Comparison of ENCODE assay signal across 13 cellular contexts in the genomic region with DNA sequence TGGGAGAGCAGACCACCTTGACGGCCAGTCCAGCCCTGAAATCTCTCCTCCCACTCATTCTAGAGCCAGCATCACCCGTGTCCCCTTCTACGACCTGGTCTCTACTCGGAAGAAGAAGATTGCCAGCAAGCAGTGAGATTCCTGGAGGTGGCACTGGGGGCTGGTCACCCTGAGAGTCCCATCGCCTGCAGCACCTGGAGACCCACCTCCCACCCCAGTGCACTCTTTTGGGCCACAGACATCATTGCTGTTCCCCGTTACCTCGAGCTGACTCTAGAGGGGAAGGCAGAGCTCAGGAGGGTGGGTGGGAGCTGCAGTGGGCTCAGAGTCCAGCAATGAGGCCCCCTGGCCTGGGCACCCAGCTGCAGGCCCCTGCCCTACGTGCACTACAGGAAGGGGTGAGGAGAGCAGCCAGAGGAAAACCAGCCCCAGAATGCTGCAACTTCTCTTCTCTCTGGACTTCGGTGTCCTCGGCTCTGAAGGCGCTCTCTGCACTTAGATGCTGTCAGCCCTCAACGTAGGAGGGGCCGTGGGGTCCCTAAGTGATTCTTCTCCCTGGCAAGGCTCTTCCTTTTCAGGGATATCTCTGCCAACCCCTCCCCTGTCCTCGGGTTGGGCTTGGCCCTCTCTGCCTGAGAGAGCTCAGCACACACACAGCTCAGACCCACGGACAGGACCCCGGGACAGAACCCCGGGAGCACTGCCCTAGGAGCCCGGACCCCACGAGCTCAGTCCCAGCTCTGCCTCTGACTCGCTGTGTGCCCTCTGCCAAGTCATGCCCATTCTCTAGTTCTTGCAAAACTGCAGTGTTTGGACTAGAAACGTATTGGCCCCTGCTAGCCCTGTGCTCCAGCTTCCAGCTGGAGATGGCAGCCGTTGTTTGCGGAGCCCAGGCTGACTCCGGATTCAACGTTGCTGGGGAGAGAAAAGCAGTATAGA. TPM values are rescaled to one million over a fixed set of nuclear protein-coding genes. Genes with fewer than 3 reads are reported as not detected.
DNase-seq lines count a peak whose midpoint lies in the region; ATAC-seq and TF ChIP-seq lines count a peak whose summit lies in the region.
"Had no signal": no experiment of that assay in that cellular context is flagged by ENCODE, and none has a peak within 500 bp of the region (broad histone marks: within the 10 kb centered on the region; RNA-seq: fewer than 3 reads in every experiment).

No MANE protein-coding gene starts in this region.

- H3K36me3 ChIP-seq in breast epithelium (no peaks in the 10 kb centered on the region), upper lobe of right lung (no peaks in the 10 kb centered on the region)

- H3K4me1 Mint-ChIP-seq in MCF 10A (ENCODE audit: insufficient read depth, unreplicated experiment): peaks cover 42% of the 10 kb centered on the region

- H3K4me1 ChIP-seq in breast epithelium (no peaks in the 10 kb centered on the region), upper lobe of right lung (peaks cover 30% of the 10 kb centered on the region)
- H3K4me1 ChIP-seq: parathyroid adenoma had no signal

- H3K4me3 ChIP-seq in breast epithelium (no peak overlapping the region), upper lobe of right lung (no peak overlapping the region)
- H3K4me3 ChIP-seq: lung had no signal

- ATAC-seq in upper lobe of right lung (no peak), GM21717 (IDR thresholded peaks at IDR 0.05; ENCODE audit: unreplicated experiment) (no peak), HG03571 (IDR thresholded peaks at IDR 0.05; ENCODE audit: unreplicated experiment) (no peak), HG02840 (IDR thresholded peaks at IDR 0.05; ENCODE audit: low FRiP score, unreplicated experiment) (no peak)

- no peaks in the 10 kb centered on the region for H3K27me3 Mint-ChIP-seq in MCF 10A (ENCODE audit: insufficient read depth, unreplicated experiment)

- no peaks in the 10 kb centered on the region for H3K36me3 Mint-ChIP-seq in MCF 10A (ENCODE audit: insufficient read depth, unreplicated experiment)

- H3K27ac Mint-ChIP-seq in MCF 10A (ENCODE audit: low read depth, unreplicated experiment): peak overlapping the region; percentile 66

- CTCF ChIA-PET in MCF 10A (lab: Yijun Ruan, JAX) (interaction anchor here (0.6 to 8.4 kb wide), 7 partner anchors 46 to 253 kb away, joined by 3 to 195 read pairs (median 4); no protein-coding TSS in a partner anchor), RWPE1 (lab: Yijun Ruan, JAX) (interaction anchor here (0.6 to 1.2 kb wide), 4 partner anchors 37 to 227 kb away, joined by 3 to 5 read pairs (median 3); no protein-coding TSS in a partner anchor)

- H3K4me3 Mint-ChIP-seq in MCF 10A (ENCODE audit: unreplicated experiment): no peak overlapping the region

- intact Hi-C loops in MCF 10A (cut with micrococcal nuclease): loop anchor here (10.0 kb wide), 1 partner anchor 281 kb away; no protein-coding TSS in a partner anchor
- intact Hi-C loops in breast epithelium (cut with DNase I; ENCODE audit: low total_unique reads): no loop called here
- intact Hi-C loops in upper lobe of right lung (cut with DNase I): loop anchor here (10.0 kb wide), 1 partner anchor 121 kb away; no protein-coding TSS in a partner anchor

- no TSS peak for BruUV-seq in MCF 10A (replicated peaks; lab: Mats Ljungman, UMichigan)

- TF ChIP-seq CTCF in MCF 10A (IDR thresholded peaks at IDR 0.05; ENCODE audit: unreplicated experiment): no peak
- TF ChIP-seq CTCF in breast epithelium (IDR thresholded peaks at IDR 0.05): no peak
- TF ChIP-seq CTCF in RWPE1 (conservative IDR thresholded peaks at IDR 0.05; ENCODE audit: low read depth): no peak
- TF ChIP-seq CTCF in upper lobe of right lung (IDR thresholded peaks at IDR 0.05): no peak

- TF ChIP-seq POLR2A in breast epithelium (IDR thresholded peaks at IDR 0.05): no peak

- H3K27me3 ChIP-seq in breast epithelium (no peaks in the 10 kb centered on the region), upper lobe of right lung (no peaks in the 10 kb centered on the region)

- H3K9me3 ChIP-seq in breast epithelium (no peaks in the 10 kb centered on the region), upper lobe of right lung (no peaks in the 10 kb centered on the region)

- H3K27ac ChIP-seq in breast epithelium (no peak overlapping the region), RWPE1 (peak overlapping the region; percentile 70), upper lobe of right lung (no peak overlapping the region)
- H3K27ac ChIP-seq: parathyroid adenoma had no signal

- DNase-seq in MCF 10A (ENCODE audit: unreplicated experiment) (peak; percentile 36), breast epithelium (ENCODE audit: low spot score in 2 of 2) (no peak), RWPE1 (ENCODE audit: low spot score) (no peak), fibroblast of gingiva (ENCODE audit: low read depth) (peak; percentile 38), upper lobe of right lung (peak; percentile 59)
- DNase-seq: AML-193, amniotic stem cell, NCI-H1694 had no signal

- POLR2A ChIA-PET in MCF 10A (lab: Yijun Ruan, JAX): interaction anchor here (0.7 to 1.0 kb wide), 3 partner anchors 142 to 464 kb away, joined by 3 to 4 read pairs (median 3); no protein-coding TSS in a partner anchor
- POLR2A ChIA-PET in RWPE1 (lab: Yijun Ruan, JAX; ENCODE audit: low non-redundant PET): no interaction called here

- H3K9me3 Mint-ChIP-seq in MCF 10A (ENCODE audit: unreplicated experiment): no peaks in the 10 kb centered on the region

RNA-seq across cellular contexts. Expression of a gene that starts 31.3 kb away (rescaled TPM):
- total RNA-seq in MCF 10A (2022) (0.22 TPM in 1 of 2 replicates, not detected in the other), breast epithelium (10 to 100 TPM in 2 of 3 donors, 1 to 10 TPM in 1; 6.9 to 25.1 (median 10.5) TPM), upper lobe of right lung (37.9 TPM)

Comparison
In these comparisons a context has a peak if more than half of its experiments do, and no peak if none do; other contexts are left out.
1. DNase-seq: peak in MCF 10A (single experiment), fibroblast of gingiva (single experiment) and upper lobe of right lung (single experiment); none in breast epithelium (0 of 2) and RWPE1 (single experiment).